Comparison of ENCODE assay signal across 1 cellular context in the genomic region with DNA sequence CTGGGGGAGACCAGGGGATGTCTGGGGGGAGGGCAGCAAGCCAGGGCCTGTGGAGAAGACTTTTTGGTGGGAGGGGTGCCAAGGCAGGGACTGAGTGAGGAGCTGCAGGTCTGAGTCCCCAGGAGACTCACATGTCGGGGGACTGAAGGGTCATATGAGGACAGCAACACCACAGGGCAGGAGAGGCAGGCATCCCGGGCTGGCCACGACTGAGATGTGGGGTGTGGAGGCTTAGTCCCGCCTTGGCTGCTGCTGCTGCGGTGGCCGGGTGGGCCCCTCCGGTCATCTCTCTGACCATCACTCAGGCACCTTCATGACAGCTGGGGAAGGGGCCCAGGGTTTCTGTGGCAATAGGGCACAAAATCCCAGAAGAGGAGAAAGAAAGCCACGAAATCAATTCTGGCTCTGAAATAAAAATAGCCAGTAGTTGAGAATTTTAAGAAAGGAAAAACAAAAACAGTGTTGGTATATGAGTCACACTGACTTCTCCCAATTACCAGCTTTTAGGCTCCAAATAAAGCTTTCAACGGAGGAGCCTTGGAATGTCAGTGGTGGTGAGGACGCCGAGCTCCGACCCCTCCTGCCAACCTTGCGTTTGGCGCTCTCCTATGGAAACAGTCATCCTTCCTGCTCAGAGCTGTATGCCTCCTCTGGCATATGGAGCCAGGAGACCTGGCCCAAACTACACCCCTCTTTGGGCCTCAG.
A peak's percentile ranks its signal among the peaks of the same experiment; 100 is the strongest.
TF ChIP-seq lines count a peak whose summit lies in the region.

No MANE protein-coding gene starts in this region.

TF ChIP-seq in IMR-90, 13 proteins besides CTCF, POLR2A, EP300 and RAD21:
- TF ChIP-seq MAZ (IDR thresholded peaks at IDR 0.05; ENCODE audit: borderline replicate concordance, low read depth, low read length) (peak; percentile 35; the same call in 1 of the 2 replicates), CEBPB (IDR thresholded peaks at IDR 0.05; ENCODE audit: low read depth, low read length) (no peak)
TF ChIP-seq in IMR-90: peak in this region for 1.
